In genomic region chr20:266604-267562, GRCh38 we compare ENCODE assay signal across 1 cellular context.
TF ChIP-seq lines count a peak whose summit lies in the region.

No MANE protein-coding gene starts in this region.

TF ChIP-seq in HepG2, 621 proteins besides CTCF, POLR2A, EP300 and RAD21 (continued from another document and continues in another):
- TF ChIP-seq PBX3 (CRISPR knock-in tag; IDR thresholded peaks at IDR 0.05; ENCODE audit: borderline replicate concordance): peak; percentile 57; the same call in 1 of the 2 replicates
- peak; percentile 79 for TF ChIP-seq TFE3 (CRISPR knock-in tag; IDR thresholded peaks at IDR 0.05)
- peak; percentile 75 for TF ChIP-seq ZFP37 (CRISPR knock-in tag; IDR thresholded peaks at IDR 0.05; ENCODE audit: borderline replicate concordance)
- 0 out of 2 replicates have a peak, but pooled peaks have one; percentile 50 for TF ChIP-seq FOXM1 (CRISPR knock-in tag; IDR thresholded peaks at IDR 0.05)
- peak; percentile 79; the same call in 1 of the 2 replicates for TF ChIP-seq ZNF768 (CRISPR knock-in tag; IDR thresholded peaks at IDR 0.05)
- peak; percentile 83 for TF ChIP-seq POGZ (CRISPR knock-in tag; IDR thresholded peaks at IDR 0.05)
- no peak for TF ChIP-seq HHEX (CRISPR knock-in tag; IDR thresholded peaks at IDR 0.05)
- TF ChIP-seq ZNF205 (CRISPR knock-in tag; IDR thresholded peaks at IDR 0.05): peak; percentile 86
- TF ChIP-seq RNF219 (CRISPR knock-in tag; IDR thresholded peaks at IDR 0.05): no peak
- peak; percentile 92 for TF ChIP-seq IKZF5 (CRISPR knock-in tag; IDR thresholded peaks at IDR 0.05)
- peak; percentile 91; the same call in 1 of the 2 replicates for TF ChIP-seq ZNF724P (CRISPR knock-in tag; IDR thresholded peaks at IDR 0.05; ENCODE audit: borderline replicate concordance)
- peak; percentile 75; the same call in 1 of the 2 replicates for TF ChIP-seq BATF2 (CRISPR knock-in tag; IDR thresholded peaks at IDR 0.05)
- TF ChIP-seq NFATC3 (CRISPR knock-in tag; IDR thresholded peaks at IDR 0.05): peak; percentile 57; the same call in 1 of the 2 replicates
- TF ChIP-seq MYPOP (CRISPR knock-in tag; IDR thresholded peaks at IDR 0.05): peak; percentile 92
- TF ChIP-seq U2AF2 (IDR thresholded peaks at IDR 0.05; ENCODE audit: low read depth, low read length): 0 out of 2 replicates have a peak, but pooled peaks have one; percentile 43
- no peak for TF ChIP-seq ATRX (CRISPR knock-in tag; IDR thresholded peaks at IDR 0.05; ENCODE audit: borderline replicate concordance)
- peak; percentile 89 for TF ChIP-seq AGO1 (IDR thresholded peaks at IDR 0.05; ENCODE audit: low read depth, low read length, poor library complexity, severe bottlenecking)
- peak; percentile 53; the same call in 1 of the 2 replicates for TF ChIP-seq BRCA1 (CRISPR knock-in tag; IDR thresholded peaks at IDR 0.05)
- TF ChIP-seq IRF9 (CRISPR knock-in tag; IDR thresholded peaks at IDR 0.05; ENCODE audit: borderline replicate concordance): peak; percentile 82; the same call in 1 of the 2 replicates
- peak; percentile 61 for TF ChIP-seq ZBTB43 (CRISPR knock-in tag; conservative IDR thresholded peaks at IDR 0.05)
- TF ChIP-seq NFYB (CRISPR knock-in tag; IDR thresholded peaks at IDR 0.05): no peak; the same call in 1 of the 2 replicates
- peak; percentile 66; the same call in 1 of the 2 replicates for TF ChIP-seq ZBTB21 (CRISPR knock-in tag; IDR thresholded peaks at IDR 0.05)
- no peak for TF ChIP-seq ATF7 (IDR thresholded peaks at IDR 0.05)
- TF ChIP-seq ATF7 (CRISPR knock-in tag; IDR thresholded peaks at IDR 0.05): peak; percentile 83
- TF ChIP-seq GLI4 (CRISPR knock-in tag; IDR thresholded peaks at IDR 0.05; ENCODE audit: borderline replicate concordance): peak; percentile 79
- TF ChIP-seq ZNF234 (CRISPR knock-in tag; conservative IDR thresholded peaks at IDR 0.05): no peak
- TF ChIP-seq NFE2L2 (IDR thresholded peaks at IDR 0.05; ENCODE audit: low read length): no peak
- TF ChIP-seq ZNF704 (CRISPR knock-in tag; IDR thresholded peaks at IDR 0.05; ENCODE audit: borderline replicate concordance): peak; percentile 99
- peak; percentile 88 for TF ChIP-seq ZNF746 (CRISPR knock-in tag; IDR thresholded peaks at IDR 0.05)
- TF ChIP-seq NCOA5 (CRISPR knock-in tag; IDR thresholded peaks at IDR 0.05): 0 out of 2 replicates have a peak, but pooled peaks have one; percentile 80
- TF ChIP-seq ZIK1 (CRISPR knock-in tag; IDR thresholded peaks at IDR 0.05; ENCODE audit: borderline replicate concordance, low read depth): peak; percentile 92; the same call in 1 of the 2 replicates
- TF ChIP-seq MZF1 (CRISPR knock-in tag; IDR thresholded peaks at IDR 0.05; ENCODE audit: borderline replicate concordance): no peak; the same call in 1 of the 2 replicates
- TF ChIP-seq FOXK1 (CRISPR knock-in tag; IDR thresholded peaks at IDR 0.05; ENCODE audit: borderline replicate concordance, low read depth): peak; percentile 75
- TF ChIP-seq ZNF781 (CRISPR knock-in tag; IDR thresholded peaks at IDR 0.05; ENCODE audit: borderline replicate concordance, not compliant biosample characterization): peak; percentile 93
- TF ChIP-seq KDM3A (CRISPR knock-in tag; IDR thresholded peaks at IDR 0.05; ENCODE audit: low read depth): peak; percentile 83
- peak; percentile 68 for TF ChIP-seq DBP (CRISPR knock-in tag; IDR thresholded peaks at IDR 0.05; ENCODE audit: not compliant biosample characterization)
- peak; percentile 93 for TF ChIP-seq ZBTB34 (CRISPR knock-in tag; IDR thresholded peaks at IDR 0.05)
- TF ChIP-seq SCMH1 (CRISPR knock-in tag; IDR thresholded peaks at IDR 0.05; ENCODE audit: borderline replicate concordance): no peak
- no peak; the same call in 1 of the 2 replicates for TF ChIP-seq ZNF180 (CRISPR knock-in tag; IDR thresholded peaks at IDR 0.05; ENCODE audit: borderline replicate concordance, low read depth)
- TF ChIP-seq KAT7 (CRISPR knock-in tag; IDR thresholded peaks at IDR 0.05; ENCODE audit: borderline replicate concordance): peak; percentile 93; the same call in 1 of the 2 replicates
- peak; percentile 76 for TF ChIP-seq NCOA2 (CRISPR knock-in tag; IDR thresholded peaks at IDR 0.05)
- peak; percentile 94 for TF ChIP-seq ZBTB7B (CRISPR knock-in tag; IDR thresholded peaks at IDR 0.05)
- peak; percentile 92 for TF ChIP-seq SP4 (CRISPR knock-in tag; IDR thresholded peaks at IDR 0.05)
- peak; percentile 79; the same call in 1 of the 2 replicates for TF ChIP-seq THAP8 (CRISPR knock-in tag; IDR thresholded peaks at IDR 0.05; ENCODE audit: borderline replicate concordance)
- peak; percentile 92 for TF ChIP-seq ZNF574 (CRISPR knock-in tag; IDR thresholded peaks at IDR 0.05)
- peak; percentile 84 for TF ChIP-seq YY1 (IDR thresholded peaks at IDR 0.05; ENCODE audit: insufficient read depth, insufficient replicate concordance, low read depth, low read length)
